In genomic region chr6:484729-485111, GRCh38 we compare ENCODE assay signal across 20 cellular contexts.
DNase-seq lines count a peak whose midpoint lies in the region; ATAC-seq lines count a peak whose summit lies in the region.
"Had no signal": no experiment of that assay in that cellular context is flagged by ENCODE, and none has a peak within 500 bp of the region (broad histone marks: within the 10 kb centered on the region; RNA-seq: fewer than 3 reads in every experiment).

No MANE protein-coding gene starts in this region.

- peak overlapping the region; percentile 85 for H3K27ac Mint-ChIP-seq in activated T-helper 1 cell treated with anti-CD3 and anti-CD28 coated beads, Interleukin-12 subunit alpha, Interleukin-12 subunit beta, Interleukin-2, Interleukin-4 antibody, amounts not matched to agents 30 ng/mL and 10 ng/mL and 1 ng/mL, durations not matched to agents 14 hours and 24 hours and 36 hours
- peak overlapping the region; percentile 46 for H3K27ac Mint-ChIP-seq in stimulated activated memory B cell treated with anti-CD40 and anti-IgM and Interleukin-4, amounts not matched to agents 10 μg/mL and 1 μg/mL and 100 μg/mL, for 72 hours
- H3K27ac Mint-ChIP-seq: CD4-positive, alpha-beta memory T cell; GM23338; HFFc6 had no signal

- no peaks in the 10 kb centered on the region for H3K9me3 Mint-ChIP-seq in activated T-cell treated with anti-CD3 and anti-CD28 coated beads, Interleukin-2, amount 50 U/mL, for 4 hours
- H3K9me3 Mint-ChIP-seq in activated T-helper 1 cell treated with anti-CD3 and anti-CD28 coated beads, Interleukin-12 subunit alpha, Interleukin-12 subunit beta, Interleukin-2, Interleukin-4 antibody, amounts not matched to agents 30 ng/mL and 10 ng/mL and 1 ng/mL, durations not matched to agents 14 hours and 24 hours and 36 hours = peaks cover 7% of the 10 kb centered on the region
- H3K9me3 Mint-ChIP-seq in stimulated activated memory B cell treated with anti-CD40 and anti-IgM and Interleukin-4, amounts not matched to agents 10 μg/mL and 1 μg/mL and 100 μg/mL, for 72 hours = no peaks in the 10 kb centered on the region
- H3K9me3 Mint-ChIP-seq: CD4-positive, alpha-beta memory T cell; HFFc6 had no signal

- no peaks in the 10 kb centered on the region for H3K27me3 Mint-ChIP-seq in activated T-cell treated with anti-CD3 and anti-CD28 coated beads, Interleukin-2, amount 50 U/mL, for 4 hours (ENCODE audit: low read depth)
- no peaks in the 10 kb centered on the region for H3K27me3 Mint-ChIP-seq in activated T-helper 1 cell treated with anti-CD3 and anti-CD28 coated beads, Interleukin-12 subunit alpha, Interleukin-12 subunit beta, Interleukin-2, Interleukin-4 antibody, amounts not matched to agents 30 ng/mL and 10 ng/mL and 1 ng/mL, durations not matched to agents 14 hours and 24 hours and 36 hours (ENCODE audit: insufficient read depth)
- no peaks in the 10 kb centered on the region for H3K27me3 Mint-ChIP-seq in stimulated activated memory B cell treated with anti-CD40 and anti-IgM and Interleukin-4, amounts not matched to agents 10 μg/mL and 1 μg/mL and 100 μg/mL, for 72 hours
- H3K27me3 Mint-ChIP-seq: CD4-positive, alpha-beta memory T cell had no signal

- ATAC-seq in activated T-cell treated with anti-CD3 and anti-CD28 coated beads, Interleukin-2, amount 50 U/mL, for 4 hours = no peak
- no peak for ATAC-seq in stimulated activated memory B cell treated with anti-CD40 and anti-IgM and Interleukin-4, amounts not matched to agents 10 μg/mL and 1 μg/mL and 100 μg/mL, for 72 hours
- no peak for ATAC-seq in GM19397 (IDR thresholded peaks at IDR 0.05; ENCODE audit: unreplicated experiment)
- ATAC-seq: GM23338, HepG2, left ventricle myocardium superior had no signal

- peak overlapping the region; percentile 15 for H3K4me3 Mint-ChIP-seq in activated T-cell treated with anti-CD3 and anti-CD28 coated beads, Interleukin-2, amount 50 U/mL, for 4 hours
- peak overlapping the region; percentile 38 for H3K4me3 Mint-ChIP-seq in activated T-helper 1 cell treated with anti-CD3 and anti-CD28 coated beads, Interleukin-12 subunit alpha, Interleukin-12 subunit beta, Interleukin-2, Interleukin-4 antibody, amounts not matched to agents 30 ng/mL and 10 ng/mL and 1 ng/mL, durations not matched to agents 14 hours and 24 hours and 36 hours
- H3K4me3 Mint-ChIP-seq in stimulated activated memory B cell treated with anti-CD40 and anti-IgM and Interleukin-4, amounts not matched to agents 10 μg/mL and 1 μg/mL and 100 μg/mL, for 72 hours = no peak overlapping the region
- H3K4me3 Mint-ChIP-seq: GM23338, HFFc6 had no signal

- intact Hi-C loops in activated T-helper 1 cell treated with anti-CD3 and anti-CD28 coated beads, Interleukin-12 subunit alpha, Interleukin-12 subunit beta, Interleukin-2, Interleukin-4 antibody, amounts not matched to agents 30 ng/mL and 10 ng/mL and 1 ng/mL, durations not matched to agents 14 hours and 24 hours and 36 hours (cut with micrococcal nuclease) = loop anchor here (1.0 to 2.0 kb wide), 7 partner anchors 9 to 52 kb away; no protein-coding TSS in a partner anchor

- DNase-seq in NCI-H2029 treated with DMSO at 0.1 percent for 48 hours (lab: John Stamatoyannopoulos, UW) (peak; percentile 24), NCI-H2029 (lab: John Stamatoyannopoulos, UW) (no peak), NCI-H2196 treated with DMSO at 0.1 percent for 48 hours (lab: John Stamatoyannopoulos, UW; ENCODE audit: unreplicated experiment) (no peak)
- DNase-seq in activated T-cell treated with anti-CD3 and anti-CD28 coated beads, Interleukin-2, amount 50 U/mL, for 4 hours = no peak
- DNase-seq in activated T-cell treated with anti-CD3 and anti-CD28 coated beads, Interleukin-2, amount 50 U/mL, for 1 hour = no peak
- no peak for DNase-seq in activated T-helper 1 cell treated with anti-CD3 and anti-CD28 coated beads, Interleukin-12 subunit alpha, Interleukin-12 subunit beta, Interleukin-2, Interleukin-4 antibody, amounts not matched to agents 30 ng/mL and 10 ng/mL and 1 ng/mL, durations not matched to agents 14 hours and 24 hours and 36 hours (ENCODE audit: low spot score)
- DNase-seq: CD4-positive, alpha-beta memory T cell; central memory CD4-positive, alpha-beta T cell; HFFc6; Kasumi-1; left ventricle myocardium superior; NCI-H1694 treated with DMSO at 0.1 percent for 48 hours; occipital lobe; SJCRH30; stomach; thyroid gland had no signal

- H3K4me1 Mint-ChIP-seq in activated T-cell treated with anti-CD3 and anti-CD28 coated beads, Interleukin-2, amount 50 U/mL, for 4 hours (ENCODE audit: low read depth) = peaks cover 61% of the 10 kb centered on the region
- peaks cover 65% of the 10 kb centered on the region for H3K4me1 Mint-ChIP-seq in activated T-helper 1 cell treated with anti-CD3 and anti-CD28 coated beads, Interleukin-12 subunit alpha, Interleukin-12 subunit beta, Interleukin-2, Interleukin-4 antibody, amounts not matched to agents 30 ng/mL and 10 ng/mL and 1 ng/mL, durations not matched to agents 14 hours and 24 hours and 36 hours (ENCODE audit: low read depth)
- peaks cover 25% of the 10 kb centered on the region for H3K4me1 Mint-ChIP-seq in stimulated activated memory B cell treated with anti-CD40 and anti-IgM and Interleukin-4, amounts not matched to agents 10 μg/mL and 1 μg/mL and 100 μg/mL, for 72 hours
- H3K4me1 Mint-ChIP-seq: GM23338 had no signal

- peaks cover 35% of the 10 kb centered on the region for H3K36me3 Mint-ChIP-seq in activated T-cell treated with anti-CD3 and anti-CD28 coated beads, Interleukin-2, amount 50 U/mL, for 4 hours (ENCODE audit: insufficient read depth)
- peaks cover 40% of the 10 kb centered on the region for H3K36me3 Mint-ChIP-seq in activated T-helper 1 cell treated with anti-CD3 and anti-CD28 coated beads, Interleukin-12 subunit alpha, Interleukin-12 subunit beta, Interleukin-2, Interleukin-4 antibody, amounts not matched to agents 30 ng/mL and 10 ng/mL and 1 ng/mL, durations not matched to agents 14 hours and 24 hours and 36 hours (ENCODE audit: low read depth)
- peaks cover 33% of the 10 kb centered on the region for H3K36me3 Mint-ChIP-seq in stimulated activated memory B cell treated with anti-CD40 and anti-IgM and Interleukin-4, amounts not matched to agents 10 μg/mL and 1 μg/mL and 100 μg/mL, for 72 hours
